Comparison of ENCODE assay signal across 25 cellular contexts in genomic region chr7:144785491-144785890, GRCh38.
"Had no signal": no experiment of that assay in that cellular context is flagged by ENCODE, and none has a peak within 500 bp of the region (broad histone marks: within the 10 kb centered on the region; RNA-seq: fewer than 3 reads in every experiment).

No MANE protein-coding gene starts in this region.

- H3K4me3 Mint-ChIP-seq: dendritic cell treated with granulocyte-macrophage colony-stimulating factor and Interleukin-4, amounts not matched to agents 40 ng/mL and 50 ng/mL, for 4 days; endodermal cell; memory B cell; natural killer cell; stimulated activated effector memory CD8-positive, alpha-beta T cell treated with anti-CD3 and anti-CD28 coated beads, Interleukin-12 subunit alpha, Interleukin-12 subunit beta, amount 100 ng/mL, for 72 hours had no signal

- H3K4me1 Mint-ChIP-seq: stimulated activated effector memory CD8-positive, alpha-beta T cell treated with anti-CD3 and anti-CD28 coated beads, Interleukin-12 subunit alpha, Interleukin-12 subunit beta, amount 100 ng/mL, for 72 hours had no signal

- H3K36me3 ChIP-seq: colonic mucosa, gastrocnemius medialis, ovary, right atrium auricular region, stomach, thyroid gland had no signal

- H3K4me3 ChIP-seq: colonic mucosa, gastrocnemius medialis, lung, ovary, right atrium auricular region, smooth muscle cell, stomach, thyroid gland had no signal

- H3K36me3 Mint-ChIP-seq: memory B cell; natural killer cell; stimulated activated effector memory CD8-positive, alpha-beta T cell treated with anti-CD3 and anti-CD28 coated beads, Interleukin-12 subunit alpha, Interleukin-12 subunit beta, amount 100 ng/mL, for 72 hours had no signal

- H3K9me3 Mint-ChIP-seq: dendritic cell treated with granulocyte-macrophage colony-stimulating factor and Interleukin-4, amounts not matched to agents 40 ng/mL and 50 ng/mL, for 4 days; endodermal cell; memory B cell; natural killer cell; stimulated activated effector memory CD8-positive, alpha-beta T cell treated with anti-CD3 and anti-CD28 coated beads, Interleukin-12 subunit alpha, Interleukin-12 subunit beta, amount 100 ng/mL, for 72 hours had no signal

- ATAC-seq: esophagus mucosa; natural killer cell; sciatic nerve; stimulated activated effector memory CD8-positive, alpha-beta T cell treated with anti-CD3 and anti-CD28 coated beads, Interleukin-12 subunit alpha, Interleukin-12 subunit beta, amount 100 ng/mL, for 72 hours had no signal

- H3K4me1 ChIP-seq: colonic mucosa, right atrium auricular region, stomach, thyroid gland had no signal

- H3K27me3 Mint-ChIP-seq: dendritic cell treated with granulocyte-macrophage colony-stimulating factor and Interleukin-4, amounts not matched to agents 40 ng/mL and 50 ng/mL, for 4 days; memory B cell; progenitor cell of endocrine pancreas had no signal

- H3K27ac Mint-ChIP-seq: dendritic cell treated with granulocyte-macrophage colony-stimulating factor and Interleukin-4, amounts not matched to agents 40 ng/mL and 50 ng/mL, for 4 days; endodermal cell; natural killer cell; progenitor cell of endocrine pancreas; stimulated activated effector memory CD8-positive, alpha-beta T cell treated with anti-CD3 and anti-CD28 coated beads, Interleukin-12 subunit alpha, Interleukin-12 subunit beta, amount 100 ng/mL, for 72 hours had no signal

- H3K9me3 ChIP-seq: colonic mucosa, gastrocnemius medialis, ovary, right atrium auricular region, stomach, thyroid gland had no signal

- DNase-seq: colonic mucosa; effector CD8-positive, alpha-beta T cell; endodermal cell; foreskin fibroblast; head of caudate nucleus; natural killer cell; occipital lobe; ovary; stimulated activated CD4-positive, alpha-beta T cell treated with anti-CD3 and anti-CD28 coated beads, Interleukin-12 subunit alpha, Interleukin-12 subunit beta, amount 100 ng/mL, for 4 hours; stimulated activated CD4-positive, alpha-beta T cell treated with anti-CD3 and anti-CD28 coated beads, Interleukin-2, amount 100 ng/mL, for 24 hours; stimulated activated CD4-positive, alpha-beta T cell treated with anti-CD3 and anti-CD28 coated beads, Interleukin-4, amount 100 ng/mL, for 24 hours; stimulated activated naive CD4-positive, alpha-beta T cell treated with Interleukin-2 at 50 U/mL for 16 hours; stomach; thyroid gland; trophoblast cell had no signal

- H3K27me3 ChIP-seq: colonic mucosa, gastrocnemius medialis, ovary, right atrium auricular region, stomach, thyroid gland had no signal
